14 cellular contexts compared by ENCODE assay signal in genomic region chr19:39247701-39248664, GRCh38. TPM values are rescaled to one million over a fixed set of nuclear protein-coding genes. Genes with fewer than 3 reads are reported as not detected.
DNase-seq lines count a peak whose midpoint lies in the region; ATAC-seq and TF ChIP-seq lines count a peak whose summit lies in the region.
"Had no signal": no experiment of that assay in that cellular context is flagged by ENCODE, and none has a peak within 500 bp of the region (broad histone marks: within the 10 kb centered on the region; RNA-seq: fewer than 3 reads in every experiment).

No MANE protein-coding gene starts in this region.

- peak; percentile 42 for DNase-seq in ELF-1 (ENCODE audit: low read depth, low spot score)
- DNase-seq in T-helper 17 cell: no peak
- no peak for DNase-seq in esophagus squamous epithelium (lab: John Stamatoyannopoulos, UW)
- peak; percentile 67 for DNase-seq in neural progenitor cell (ENCODE audit: low spot score)
- no peak for DNase-seq in HuH-7.5 (ENCODE audit: low spot score)
- no peak for DNase-seq in HCEC 1CT
- DNase-seq in spleen: no peak
- DNase-seq in NCI-H128 (lab: John Stamatoyannopoulos, UW; ENCODE audit: unreplicated experiment): no peak
- DNase-seq: DMS 273 treated with DMSO at 0.1 percent for 48 hours, foreskin melanocyte, NCI-H187 had no signal

- H3K4me1 ChIP-seq in esophagus squamous epithelium: peaks cover 3 to 13% (median 11%) of the 10 kb centered on the region in 3 donors
- no peaks in the 10 kb centered on the region for H3K4me1 ChIP-seq in neural progenitor cell
- H3K4me1 ChIP-seq in spleen: peaks cover 0 to 16% (median 9%) of the 10 kb centered on the region in 6 donors

- H3K4me2 ChIP-seq in neural progenitor cell: peak overlapping the region; percentile 62

- H3K4me1 Mint-ChIP-seq in T-helper 17 cell: peaks cover 16% of the 10 kb centered on the region
- peaks cover 7% of the 10 kb centered on the region for H3K4me1 Mint-ChIP-seq in neural progenitor cell
- H3K4me1 Mint-ChIP-seq: neural crest cell had no signal

- peak overlapping the region; percentile 89 for H2AFZ ChIP-seq in neural progenitor cell (replicated peaks)

- peak; percentile 65 for ATAC-seq in T-helper 17 cell

- H3K36me3 Mint-ChIP-seq in T-helper 17 cell (ENCODE audit: low read depth): no peaks in the 10 kb centered on the region
- no peaks in the 10 kb centered on the region for H3K36me3 Mint-ChIP-seq in neural progenitor cell

- H3K27ac Mint-ChIP-seq in T-helper 17 cell (no peak overlapping the region), neural progenitor cell (no peak overlapping the region)

- no peaks in the 10 kb centered on the region for H4K20me1 ChIP-seq in neural progenitor cell (ENCODE audit: low read depth)

- intact Hi-C loops in esophagus squamous epithelium (cut with DNase I): no loop called here
- intact Hi-C loops in spleen (cut with DNase I; ENCODE audit: low total_unique reads): no loop called here

- no peak overlapping the region for H3K9ac ChIP-seq in neural progenitor cell

- H3K27me3 Mint-ChIP-seq in T-helper 17 cell (peaks cover 8% of the 10 kb centered on the region), neural progenitor cell (ENCODE audit: insufficient read depth, low read depth) (peaks cover 32% of the 10 kb centered on the region)

- H3K9me3 Mint-ChIP-seq in neural progenitor cell: no peaks in the 10 kb centered on the region
- H3K9me3 Mint-ChIP-seq: neural crest cell had no signal

- H3K4me3 ChIP-seq in esophagus squamous epithelium (peak overlapping the region in 3 of 4 donors; percentile 1 to 52 (median 20)), neural progenitor cell (peak overlapping the region; percentile 27), spleen (peak overlapping the region in 3 of 8 donors; percentile 7 to 39 (median 11))

- no peak overlapping the region for H3K4me3 Mint-ChIP-seq in T-helper 17 cell
- H3K4me3 Mint-ChIP-seq in neural progenitor cell: no peak overlapping the region
- H3K4me3 Mint-ChIP-seq: neural crest cell had no signal

- H3K27ac ChIP-seq in esophagus squamous epithelium: no peak overlapping the region
- no peak overlapping the region for H3K27ac ChIP-seq in neural progenitor cell
- H3K27ac ChIP-seq in spleen: no peak overlapping the region
- H3K27ac ChIP-seq: HL-60 had no signal

- H3K79me2 ChIP-seq in neural progenitor cell (ENCODE audit: low read depth): no peaks in the 10 kb centered on the region

- H3K36me3 ChIP-seq in esophagus squamous epithelium (no peaks in the 10 kb centered on the region), neural progenitor cell (no peaks in the 10 kb centered on the region), spleen (no peaks in the 10 kb centered on the region)

- TF ChIP-seq CTCF in esophagus squamous epithelium (IDR thresholded peaks at IDR 0.05) (no peak), neural progenitor cell (IDR thresholded peaks at IDR 0.05) (no peak), spleen (IDR thresholded peaks at IDR 0.05 in 8 of 11, conservative IDR thresholded peaks at IDR 0.05 in 3 of 11) (no peak)

- 45 to 67% methylated on average over 3 to 22 of the region's 92 CpGs for WGBS in esophagus squamous epithelium, 2 donors
- WGBS in spleen, 5 donors: 31 to 42% (median 37%) methylated on average over 46 to 92 of the region's 92 CpGs

- TF ChIP-seq POLR2A in esophagus squamous epithelium (IDR thresholded peaks at IDR 0.05): no peak
- TF ChIP-seq POLR2A in spleen (IDR thresholded peaks at IDR 0.05): no peak

- H3F3A ChIP-seq in neural progenitor cell (ENCODE audit: low read depth): no peaks in the 10 kb centered on the region

- no peaks in the 10 kb centered on the region for H3K9me3 ChIP-seq in T-helper 17 cell (ENCODE audit: control insufficient read depth, low read length, poor library complexity, severe bottlenecking)
- no peaks in the 10 kb centered on the region for H3K9me3 ChIP-seq in esophagus squamous epithelium
- no peaks in the 10 kb centered on the region for H3K9me3 ChIP-seq in neural progenitor cell (ENCODE audit: low read depth)
- no peaks in the 10 kb centered on the region for H3K9me3 ChIP-seq in spleen

- peaks cover 8 to 63% (median 13%) of the 10 kb centered on the region in 4 donors for H3K27me3 ChIP-seq in esophagus squamous epithelium
- H3K27me3 ChIP-seq in neural progenitor cell: peaks cover 78% of the 10 kb centered on the region
- peaks cover 0 to 51% (median 23%) of the 10 kb centered on the region in 7 donors for H3K27me3 ChIP-seq in spleen (replicated peaks in 1 of 7)

RNA-seq across cellular contexts. Expression of gene IFNL4, which starts 0.7 kb away (rescaled TPM):
- total RNA-seq in T-helper 17 cell (not detected), esophagus squamous epithelium (not detected), neural progenitor cell (ENCODE audit: low replicate concordance) (not detected in 2 replicates), spleen (not detected)
- polyA plus RNA-seq in spleen: not detected
- total RNA-seq: neural crest cell, RPMI7951 had no signal

RNA-seq across cellular contexts. Expression of gene IFNL3, which starts 3.2 kb away (rescaled TPM):
- not detected for total RNA-seq in T-helper 17 cell
- total RNA-seq in esophagus squamous epithelium: not detected
- not detected in 2 replicates for total RNA-seq in neural progenitor cell (ENCODE audit: low replicate concordance)
- not detected for total RNA-seq in spleen
- not detected for polyA plus RNA-seq in spleen
- total RNA-seq: neural crest cell, RPMI7951 had no signal

RNA-seq across cellular contexts. Expression of gene IFNL2, which starts 20.2 kb away (rescaled TPM):
- not detected for total RNA-seq in T-helper 17 cell
- not detected for total RNA-seq in esophagus squamous epithelium
- not detected in 2 replicates for total RNA-seq in neural progenitor cell (ENCODE audit: low replicate concordance)
- total RNA-seq in spleen: not detected
- polyA plus RNA-seq in spleen: not detected
- total RNA-seq: neural crest cell, RPMI7951 had no signal

RNA-seq across cellular contexts. Expression of gene SYCN, which starts 43.9 kb away (rescaled TPM):
- total RNA-seq in T-helper 17 cell (not detected), esophagus squamous epithelium (not detected), neural progenitor cell (ENCODE audit: low replicate concordance) (not detected in 2 replicates), spleen (not detected)
- not detected for polyA plus RNA-seq in spleen
- total RNA-seq: neural crest cell, RPMI7951 had no signal

RNA-seq across cellular contexts. Expression of gene IFNL1, which starts 48.2 kb away (rescaled TPM):
- total RNA-seq in T-helper 17 cell (not detected), esophagus squamous epithelium (not detected), neural progenitor cell (ENCODE audit: low replicate concordance) (not detected in 2 replicates), spleen (not detected)
- not detected for polyA plus RNA-seq in spleen
- total RNA-seq: neural crest cell, RPMI7951 had no signal

Comparison
In these comparisons a context has a peak if more than half of its experiments do, and no peak if none do; other contexts are left out.
1. DNase-seq: peak in ELF-1 (single experiment) and neural progenitor cell (single experiment); none in T-helper 17 cell (0 of 3), esophagus squamous epithelium (single experiment), HuH-7.5 (single experiment), HCEC 1CT (single experiment), spleen (single experiment) and NCI-H128 (single experiment).